In genomic region chr22:27493797-27494196, GRCh38 we compare ENCODE assay signal across 1 cellular context.
TF ChIP-seq lines count a peak whose summit lies in the region.

No MANE protein-coding gene starts in this region.

TF ChIP-seq in HepG2, 621 proteins besides CTCF, POLR2A, EP300 and RAD21 (continued from another document):
- TF ChIP-seq ZBTB40 (IDR thresholded peaks at IDR 0.05) (no peak), ZBTB40 (CRISPR knock-in tag; IDR thresholded peaks at IDR 0.05) (0 out of 2 replicates have a peak, but pooled peaks have one; percentile 24)
TF ChIP-seq in HepG2: peak in this region for 1.
